8 cellular contexts compared by ENCODE assay signal in genomic region chrX:54181196-54181953, GRCh38. TPM values are rescaled to one million over a fixed set of nuclear protein-coding genes. Genes with fewer than 3 reads are reported as not detected.
DNase-seq lines count a peak whose midpoint lies in the region; ATAC-seq and TF ChIP-seq lines count a peak whose summit lies in the region.

No MANE protein-coding gene starts in this region.

- H3K27me3 ChIP-seq in CD8-positive, alpha-beta T cell (ENCODE audit: insufficient read depth, low read length) = no peaks in the 10 kb centered on the region
- no peaks in the 10 kb centered on the region for H3K27me3 ChIP-seq in KMS-11 (ENCODE audit: insufficient read depth, low read depth)
- peaks cover 0 to 28% of the 10 kb centered on the region in 2 donors for H3K27me3 ChIP-seq in breast epithelium

- no peaks in the 10 kb centered on the region for H3K9me3 Mint-ChIP-seq in CD8-positive, alpha-beta T cell
- H3K9me3 Mint-ChIP-seq in natural killer cell = no peaks in the 10 kb centered on the region

- H3K4me2 ChIP-seq in KMS-11 = peak overlapping the region; percentile 93

- TF ChIP-seq POLR2A in breast epithelium (IDR thresholded peaks at IDR 0.05) = no peak

- H4K20me1 ChIP-seq in KMS-11 (ENCODE audit: insufficient read depth) = peaks cover 10% of the 10 kb centered on the region; the same call in 1 of the 2 replicates

- H3K4me3 ChIP-seq in CD8-positive, alpha-beta T cell (ENCODE audit: low read depth, low read length) = peak overlapping the region; percentile 72
- no peak overlapping the region for H3K4me3 ChIP-seq in KMS-11 (IDR thresholded peaks at IDR 0.05; ENCODE audit: insufficient read depth, low read depth, low read length)
- H3K4me3 ChIP-seq in breast epithelium = peak overlapping the region; percentile 66 to 91 (median 75)

- no peak for TF ChIP-seq CTCF in CD8-positive, alpha-beta T cell (IDR thresholded peaks at IDR 0.05)
- TF ChIP-seq CTCF in KMS-11 (conservative IDR thresholded peaks at IDR 0.05; ENCODE audit: low read depth, low read length) (no peak), breast epithelium (IDR thresholded peaks at IDR 0.05) (no peak), natural killer cell (IDR thresholded peaks at IDR 0.05) (no peak)

- H3K9me3 ChIP-seq in CD8-positive, alpha-beta T cell (ENCODE audit: low read length) = no peaks in the 10 kb centered on the region
- no peaks in the 10 kb centered on the region for H3K9me3 ChIP-seq in breast epithelium

- peaks cover 59% of the 10 kb centered on the region for H3K4me1 Mint-ChIP-seq in CD8-positive, alpha-beta T cell (ENCODE audit: low read depth)
- peaks cover 31 to 54% of the 10 kb centered on the region in 2 donors for H3K4me1 Mint-ChIP-seq in natural killer cell

- peak overlapping the region; percentile 78 for H3K4me3 Mint-ChIP-seq in CD8-positive, alpha-beta T cell
- peak overlapping the region; percentile 61 for H3K4me3 Mint-ChIP-seq in natural killer cell

- no peak overlapping the region for H3K27ac ChIP-seq in CD8-positive, alpha-beta T cell (ENCODE audit: low read depth, low read length)
- no peak overlapping the region for H3K27ac ChIP-seq in KMS-11
- no peak overlapping the region for H3K27ac ChIP-seq in breast epithelium

- no peaks in the 10 kb centered on the region for H3K27me3 Mint-ChIP-seq in CD8-positive, alpha-beta T cell (ENCODE audit: low read depth)
- no peaks in the 10 kb centered on the region for H3K27me3 Mint-ChIP-seq in natural killer cell (ENCODE audit: low read depth in 2 of 2)

- H3K9ac ChIP-seq in KMS-11 = no peak overlapping the region

- no peak overlapping the region for H2AFZ ChIP-seq in KMS-11 (ENCODE audit: low read depth)

- CTCF ChIA-PET in CD8-positive, alpha-beta T cell (lab: Charles Lee) = no interaction called here

- H3K79me2 ChIP-seq in KMS-11 (ENCODE audit: insufficient read depth, low read depth) = peaks cover 62% of the 10 kb centered on the region

- H3K36me3 Mint-ChIP-seq in CD8-positive, alpha-beta T cell = peaks cover 27% of the 10 kb centered on the region
- no peaks in the 10 kb centered on the region for H3K36me3 Mint-ChIP-seq in natural killer cell

- no peak for DNase-seq in CD8-positive, alpha-beta T cell
- DNase-seq in breast epithelium (ENCODE audit: low spot score in 2 of 2) (no peak), natural killer cell (no peak), activated gamma-delta T cell (lab: John Stamatoyannopoulos, UW) (no peak)

- no peak for ATAC-seq in CD8-positive, alpha-beta T cell
- ATAC-seq in natural killer cell (no peak), HG02852 (IDR thresholded peaks at IDR 0.05; ENCODE audit: unreplicated experiment) (no peak), GM18520 (IDR thresholded peaks at IDR 0.05; ENCODE audit: unreplicated experiment) (no peak), GM19328 (IDR thresholded peaks at IDR 0.05; ENCODE audit: unreplicated experiment) (no peak)

- H3K27ac Mint-ChIP-seq in CD8-positive, alpha-beta T cell = peak overlapping the region; percentile 88
- H3K27ac Mint-ChIP-seq in natural killer cell = peak overlapping the region; percentile 43 to 94

- intact Hi-C loops in CD8-positive, alpha-beta T cell (cut with DNase I, micrococcal nuclease) = loop anchor here in 1 of 2 experiments (5.0 to 10.0 kb wide), 6 partner anchors 351 to 1533 kb away; partner anchors contain the start of genes GNL3L, MAGED2 and RRAGB
- intact Hi-C loops in breast epithelium (cut with DNase I; ENCODE audit: low total_unique reads) (no loop called here), natural killer cell (cut with micrococcal nuclease) (no loop called here)

- POLR2A ChIA-PET in CD8-positive, alpha-beta T cell (lab: Charles Lee) = interaction anchor here (2.3 kb wide), 1 partner anchor 137 kb away, joined by 21 read pairs; the partner anchor contains the start of gene PHF8

- peaks cover 38% of the 10 kb centered on the region for H3K4me1 ChIP-seq in CD8-positive, alpha-beta T cell (ENCODE audit: insufficient read depth, low read length)
- H3K4me1 ChIP-seq in KMS-11 (ENCODE audit: low read depth, poor library complexity, severe bottlenecking) (peaks cover 44% of the 10 kb centered on the region), breast epithelium (no peaks in the 10 kb centered on the region)

- H3K36me3 ChIP-seq in CD8-positive, alpha-beta T cell (ENCODE audit: insufficient read depth, low read length) = peaks cover 3% of the 10 kb centered on the region
- no peaks in the 10 kb centered on the region for H3K36me3 ChIP-seq in KMS-11 (ENCODE audit: insufficient read depth)
- no peaks in the 10 kb centered on the region for H3K36me3 ChIP-seq in breast epithelium

RNA-seq across cellular contexts. Expression of gene FAM120C, which starts 1.7 kb away (rescaled TPM):
- total RNA-seq in CD8-positive, alpha-beta T cell = 10 to 100 TPM; 10.9 to 11.1 TPM
- total RNA-seq in breast epithelium = 10 to 100 TPM; 11.8 to 13.1 (median 12.4) TPM
- 10 to 100 TPM in 2 of 3 donors, 1 to 10 TPM in 1; 9.5 to 15.4 (median 11.8) TPM for total RNA-seq in natural killer cell
